ENCODE assay signal across 20 cellular contexts in the genomic region with DNA sequence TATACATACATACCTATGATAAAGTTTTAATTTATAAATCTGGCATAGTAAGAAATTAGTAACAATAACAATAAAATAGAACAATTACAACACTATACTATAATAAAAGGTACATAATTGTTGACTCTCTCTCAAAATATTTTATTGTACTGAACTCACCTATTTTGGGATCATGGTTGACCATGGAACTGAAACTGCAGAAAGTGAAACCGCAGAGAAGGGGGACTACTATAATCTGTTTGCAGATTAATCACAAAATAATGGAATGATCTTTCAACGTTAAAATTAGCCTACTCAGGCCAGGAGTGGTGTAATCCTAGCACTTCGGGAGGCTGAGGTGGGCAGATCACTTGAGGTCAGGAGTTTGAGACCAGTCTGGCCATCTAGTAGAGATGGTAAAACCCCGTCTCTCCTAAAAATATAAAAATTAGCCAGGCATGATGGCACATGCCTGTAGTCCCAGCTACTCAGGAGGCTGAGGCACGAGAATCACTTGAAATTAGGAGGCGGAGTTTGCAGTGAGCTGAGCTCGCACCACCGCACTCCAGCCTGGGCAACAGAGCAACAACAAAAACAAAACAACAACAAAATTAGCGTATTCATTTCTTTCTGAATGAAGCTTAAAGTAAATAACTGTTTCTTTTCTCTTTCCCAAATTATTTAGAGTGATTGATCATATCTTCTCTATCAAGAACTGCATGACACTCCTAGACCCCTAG. TPM values are rescaled to one million over a fixed set of nuclear protein-coding genes. Genes with fewer than 3 reads are reported as not detected.
DNase-seq lines count a peak whose midpoint lies in the region; ATAC-seq and TF ChIP-seq lines count a peak whose summit lies in the region.
"Had no signal": no experiment of that assay in that cellular context is flagged by ENCODE, and none has a peak within 500 bp of the region (broad histone marks: within the 10 kb centered on the region; RNA-seq: fewer than 3 reads in every experiment).

No MANE protein-coding gene starts in this region.

- no peak overlapping the region for H3K27ac ChIP-seq in SK-N-SH (ENCODE audit: low read depth in 2 of 2, low read length in 1 of 2)
- H3K27ac ChIP-seq: suprapubic skin had no signal

- H3K4me3 ChIP-seq in SK-N-SH (ENCODE audit: low read depth in 2 of 2, low read length in 1 of 2) = no peak overlapping the region
- H3K4me3 ChIP-seq: suprapubic skin had no signal

- H3K9me3 ChIP-seq in SK-N-SH = no peaks in the 10 kb centered on the region
- H3K9me3 ChIP-seq: suprapubic skin had no signal

- H3K9me3 Mint-ChIP-seq in IgD-negative memory B cell = peaks cover 3 to 5% (median 4%) of the 10 kb centered on the region in 3 donors
- peaks cover 15% of the 10 kb centered on the region for H3K9me3 Mint-ChIP-seq in activated CD4-positive, alpha-beta memory T cell treated with anti-CD3 and anti-CD28 coated beads for 36 hours
- peaks cover 6 to 16% (median 12%) of the 10 kb centered on the region in 7 donors for H3K9me3 Mint-ChIP-seq in naive B cell

- no peak for TF ChIP-seq CTCF in SK-N-SH (IDR thresholded peaks at IDR 0.05)

- CTCF ChIA-PET in SK-N-SH (lab: Yijun Ruan, JAX) = no interaction called here
- CTCF ChIA-PET in activated CD4-positive, alpha-beta memory T cell treated with anti-CD3 and anti-CD28 coated beads for 36 hours (lab: Charles Lee) = interaction anchor here (1.2 to 1.9 kb wide), 6 partner anchors 27 to 197 kb away, joined by 3 to 10 read pairs (median 5); a partner anchor contains a TSS

- WGBS in SK-N-SH (ENCODE audit: low lambda C conversion rate) = 23% methylated on average over 9 of the region's 9 CpGs

- no peaks in the 10 kb centered on the region for H3K4me1 ChIP-seq in SK-N-SH (ENCODE audit: control insufficient read depth in 1 of 2, insufficient read depth in 2 of 2, low read depth in 1 of 2, low read length in 1 of 2)
- H3K4me1 ChIP-seq: suprapubic skin had no signal

- 0 out of 2 replicates have a peak overlapping the region, but pooled peaks have one; percentile 63 for H2AFZ ChIP-seq in SK-N-SH (ENCODE audit: low read depth)

- no peak for TF ChIP-seq RAD21 in SK-N-SH (IDR thresholded peaks at IDR 0.05; ENCODE audit: low read length)

- H3K36me3 Mint-ChIP-seq in IgD-negative memory B cell = peaks cover 32% of the 10 kb centered on the region
- peaks cover 51% of the 10 kb centered on the region for H3K36me3 Mint-ChIP-seq in activated CD4-positive, alpha-beta memory T cell treated with anti-CD3 and anti-CD28 coated beads for 36 hours
- peaks cover 56 to 60% of the 10 kb centered on the region in 2 donors for H3K36me3 Mint-ChIP-seq in naive B cell

- H3K27me3 Mint-ChIP-seq in IgD-negative memory B cell = no peaks in the 10 kb centered on the region
- no peaks in the 10 kb centered on the region for H3K27me3 Mint-ChIP-seq in activated CD4-positive, alpha-beta memory T cell treated with anti-CD3 and anti-CD28 coated beads for 36 hours
- no peaks in the 10 kb centered on the region for H3K27me3 Mint-ChIP-seq in naive B cell

- ATAC-seq in SK-N-SH treated with all-trans-retinoic acid at 6 μM for 48 hours (no peak), naive B cell (ENCODE audit: low read depth in 2 of 2) (peak in 1 of 2 donors; percentile 28), HG03442 (IDR thresholded peaks at IDR 0.05; ENCODE audit: unreplicated experiment) (no peak)

- no peaks in the 10 kb centered on the region for H3K36me3 ChIP-seq in SK-N-SH (replicated peaks in 1 of 2; ENCODE audit: control insufficient read depth in 1 of 2, insufficient read depth in 2 of 2, low read length in 1 of 2)
- H3K36me3 ChIP-seq: suprapubic skin had no signal

- no peaks in the 10 kb centered on the region for H3F3A ChIP-seq in SK-N-SH (replicated peaks; ENCODE audit: insufficient read depth)

- no peak overlapping the region for H3K9ac ChIP-seq in SK-N-SH

- POLR2A ChIA-PET in SK-N-SH (lab: Yijun Ruan, JAX) = no interaction called here
- POLR2A ChIA-PET in activated CD4-positive, alpha-beta memory T cell treated with anti-CD3 and anti-CD28 coated beads for 36 hours (lab: Charles Lee) = interaction anchor here (0.6 to 3.2 kb wide), 6 partner anchors 17 to 89 kb away, joined by 3 to 19 read pairs (median 7); a partner anchor contains a TSS

- intact Hi-C loops in activated CD4-positive, alpha-beta memory T cell treated with anti-CD3 and anti-CD28 coated beads for 36 hours (cut with micrococcal nuclease) = no loop called here

- DNase-seq in SK-N-SH (no peak), naive B cell (peak; percentile 6), DMS53 treated with DMSO at 0.1 percent for 48 hours (lab: John Stamatoyannopoulos, UW; ENCODE audit: unreplicated experiment) (no peak), superior temporal gyrus (ENCODE audit: extremely low spot score) (no peak)
- DNase-seq in activated CD4-positive, alpha-beta memory T cell treated with anti-CD3 and anti-CD28 coated beads for 36 hours = no peak
- DNase-seq: 8988T, hypothalamus, Kasumi-1, left cardiac atrium, NCI-H1694 treated with DMSO at 0.1 percent for 48 hours, NCI-H524 treated with DMSO at 0.1 percent for 48 hours, posterior cingulate gyrus had no signal

- H3K27ac Mint-ChIP-seq in IgD-negative memory B cell (peak overlapping the region; percentile 87 to 95 (median 94)), naive B cell (peak overlapping the region; percentile 83 to 96 (median 89))
- peak overlapping the region; percentile 87 for H3K27ac Mint-ChIP-seq in activated CD4-positive, alpha-beta memory T cell treated with anti-CD3 and anti-CD28 coated beads for 36 hours
- H3K27ac Mint-ChIP-seq: brain had no signal

- H3K9me2 ChIP-seq in SK-N-SH = no peaks in the 10 kb centered on the region

- H4K20me1 ChIP-seq in SK-N-SH (ENCODE audit: insufficient read depth) = no peaks in the 10 kb centered on the region

- H3K4me1 Mint-ChIP-seq in IgD-negative memory B cell (peaks cover 49 to 68% (median 56%) of the 10 kb centered on the region in 3 donors), naive B cell (peaks cover 58 to 79% (median 58%) of the 10 kb centered on the region in 3 donors)
- H3K4me1 Mint-ChIP-seq in activated CD4-positive, alpha-beta memory T cell treated with anti-CD3 and anti-CD28 coated beads for 36 hours (ENCODE audit: low read depth) = peaks cover 79% of the 10 kb centered on the region
- H3K4me1 Mint-ChIP-seq: brain had no signal

- TF ChIP-seq EP300 in SK-N-SH (IDR thresholded peaks at IDR 0.05; ENCODE audit: borderline replicate concordance in 1 of 2, low read depth in 1 of 2, low read length in 1 of 2) = no peak

- no peaks in the 10 kb centered on the region for H3K79me2 ChIP-seq in SK-N-SH (ENCODE audit: insufficient read depth)

- peaks cover 25% of the 10 kb centered on the region; the same call in 1 of the 2 replicates for H3K27me3 ChIP-seq in SK-N-SH (ENCODE audit: insufficient read depth)

- peak overlapping the region; percentile 44 to 70 (median 65) for H3K4me3 Mint-ChIP-seq in IgD-negative memory B cell
- no peak overlapping the region for H3K4me3 Mint-ChIP-seq in activated CD4-positive, alpha-beta memory T cell treated with anti-CD3 and anti-CD28 coated beads for 36 hours
- peak overlapping the region; percentile 42 to 83 (median 64) for H3K4me3 Mint-ChIP-seq in naive B cell
- H3K4me3 Mint-ChIP-seq: brain had no signal

- no peak overlapping the region for H3K4me2 ChIP-seq in SK-N-SH

TF ChIP-seq in SK-N-SH treated with all-trans-retinoic acid at 6 μM for 48 hours, 23 proteins besides CTCF, POLR2A, EP300 and RAD21:
- TF ChIP-seq OSR1 (CRISPR knock-in tag; IDR thresholded peaks at IDR 0.05) = no peak

RNA-seq across cellular contexts. Expression of a gene that starts 45.7 kb away (rescaled TPM):
- polyA plus RNA-seq in SK-N-SH (2012; rRNA removed) (not detected in 2 replicates), IgD-negative memory B cell (103 TPM), naive B cell (ENCODE audit: low read depth in 6 of 6) (100 to 1,000 TPM in 1 of 6 donors, 10 to 100 TPM in 4, under 1 TPM in 1; 0.75 to 127 (median 39.8) TPM)
- not detected in 2 replicates for polyA plus RNA-seq in SK-N-SH (2012; cell fraction: cytosol; rRNA removed)
- not detected in 2 replicates for polyA plus RNA-seq in SK-N-SH (2012; cell fraction: nucleus; rRNA removed)
- 10 to 100 TPM; 51.2 to 52.0 TPM for total RNA-seq in activated CD4-positive, alpha-beta memory T cell treated with anti-CD3 and anti-CD28 coated beads for 36 hours
- total RNA-seq: fibroblast of lung had no signal
- polyA plus RNA-seq: fibroblast of lung had no signal

RNA-seq across cellular contexts. Expression of a gene that starts 49.6 kb away (rescaled TPM):
- polyA plus RNA-seq in SK-N-SH (2012; rRNA removed) = not detected in 2 replicates
- polyA plus RNA-seq in SK-N-SH (2012; cell fraction: cytosol; rRNA removed) = not detected in 2 replicates
- not detected in 2 replicates for polyA plus RNA-seq in SK-N-SH (2012; cell fraction: nucleus; rRNA removed)
- polyA plus RNA-seq in IgD-negative memory B cell = 0.84 TPM
- total RNA-seq in activated CD4-positive, alpha-beta memory T cell treated with anti-CD3 and anti-CD28 coated beads for 36 hours = 1 to 10 TPM in 1 of 2 experiments, under 1 TPM in 1; 0.61 to 1.0 TPM
- polyA plus RNA-seq in naive B cell (ENCODE audit: low read depth in 6 of 6) = under 1 TPM in 5 of 6 donors, not detected in 1; 0.16 to 0.80 (median 0.38) TPM
- total RNA-seq: activated T-helper 2 cell treated with anti-CD3 and anti-CD28 coated beads, Interferon-gamma antibody, Interleukin-2, Interleukin-4, amounts not matched to agents 10 μg/mL and 5 μg/mL and 100 μg/mL, durations not matched to agents 14 hours and 24 hours and 36 hours; fibroblast of lung; left cardiac atrium; suprapubic skin; T-helper 1 cell treated with Interleukin-12 subunit alpha and Interleukin-12 subunit beta and Interleukin-4 antibody, amounts not matched to agents 30 ng/mL and 1 ng/mL, for 36 hours had no signal
- polyA plus RNA-seq: fibroblast of lung had no signal
